22 cellular contexts compared by ENCODE assay signal in the genomic region with DNA sequence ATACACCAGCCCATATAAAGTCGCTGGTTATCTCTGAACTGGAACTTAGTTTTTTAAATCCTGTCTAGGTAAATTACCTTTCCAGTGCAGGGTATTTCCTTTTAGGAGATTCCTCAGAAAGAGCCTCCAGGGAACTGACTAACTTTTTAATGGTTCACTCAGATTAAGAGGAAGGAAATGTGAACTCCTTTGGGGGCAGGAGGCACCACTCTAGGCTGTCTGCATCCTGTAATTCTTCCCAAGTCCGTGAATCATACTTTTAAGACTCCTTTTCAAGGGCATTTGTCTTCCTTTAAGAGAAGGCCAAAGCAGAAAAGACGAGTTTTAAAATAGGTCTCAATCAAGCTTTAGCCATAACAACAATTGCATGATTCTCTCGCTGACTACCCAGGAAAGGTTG.
DNase-seq lines count a peak whose midpoint lies in the region; ATAC-seq lines count a peak whose summit lies in the region.
"Had no signal": no experiment of that assay in that cellular context is flagged by ENCODE, and none has a peak within 500 bp of the region (broad histone marks: within the 10 kb centered on the region; RNA-seq: fewer than 3 reads in every experiment).

No MANE protein-coding gene starts in this region.

- H3K27ac ChIP-seq in substantia nigra (ENCODE audit: low read depth, low read length, poor library complexity, severe bottlenecking) = no peak overlapping the region
- H3K27ac ChIP-seq: ascending aorta, hepatocyte, pancreas, PC-9, SK-N-MC, stomach had no signal

- H3K36me3 ChIP-seq in adipocyte (ENCODE audit: control insufficient read depth, insufficient read depth, low read length, severe bottlenecking) = no peaks in the 10 kb centered on the region
- H3K36me3 ChIP-seq: ascending aorta, pancreas, stomach had no signal

- intact Hi-C loops in sciatic nerve (cut with DNase I) = no loop called here

- ATAC-seq in sciatic nerve = peak; percentile 54
- ATAC-seq: mucosa of descending colon had no signal

- H3K9me3 ChIP-seq in adipocyte (ENCODE audit: control insufficient read depth, low read length) = no peaks in the 10 kb centered on the region
- H3K9me3 ChIP-seq: ascending aorta, mucosa of descending colon, pancreas, stomach had no signal

- peaks cover 20% of the 10 kb centered on the region for H3K4me1 ChIP-seq in adipocyte (ENCODE audit: control insufficient read depth, insufficient read depth, low read length)
- H3K4me1 ChIP-seq: pancreas had no signal

- H3K4me3 ChIP-seq in adipocyte (ENCODE audit: low read length) = peak overlapping the region; percentile 23
- H3K4me3 ChIP-seq: ascending aorta, hepatocyte, mucosa of descending colon, pancreas, PC-9, SK-N-MC, stomach had no signal

- H3K27me3 ChIP-seq in adipocyte (replicated peaks; ENCODE audit: control insufficient read depth, insufficient read depth, low read length) = no peaks in the 10 kb centered on the region
- H3K27me3 ChIP-seq: ascending aorta, hepatocyte, pancreas, stomach had no signal

- peak overlapping the region; percentile 35 for H3K9ac ChIP-seq in adipocyte (ENCODE audit: low read length)

- peak; percentile 46 for DNase-seq in EH (ENCODE audit: low read depth)
- peak; percentile 29 for DNase-seq in adipocyte (ENCODE audit: low read depth)
- peak; percentile 50 for DNase-seq in glomerular endothelial cell (ENCODE audit: extremely low read depth, low read depth, low spot score)
- DNase-seq in sciatic nerve (ENCODE audit: low spot score) = no peak
- DNase-seq in stimulated activated CD8-positive, alpha-beta memory T cell treated with anti-CD3 and anti-CD28 coated beads, Interleukin-4, amount 100 ng/mL, for 48 hours = no peak
- no peak for DNase-seq in substantia nigra (lab: John Stamatoyannopoulos, UW)
- DNase-seq in NCI-H748 (lab: John Stamatoyannopoulos, UW; ENCODE audit: unreplicated experiment) = no peak
- no peak for DNase-seq in MV-4-11 (lab: John Stamatoyannopoulos, UW)
- DNase-seq: activated CD4-positive, CD25-positive, alpha-beta regulatory T cell treated with anti-CD3 and anti-CD28 coated beads, Interleukin-2, amount 50 U/mL, for 72 hours; activated naive CD4-positive, alpha-beta T cell; GF-D8; H9; mucosa of descending colon; NCI-H2029; NCI-H524 treated with DMSO at 0.1 percent for 48 hours; pancreas; PC-9; stomach; T1000 had no signal

Comparison
In these comparisons a context has a peak if more than half of its experiments do, and no peak if none do; other contexts are left out.
1. DNase-seq: peak in EH (single experiment), adipocyte (single experiment) and glomerular endothelial cell (single experiment); none in sciatic nerve (single experiment), stimulated activated CD8-positive, alpha-beta memory T cell treated with anti-CD3 and anti-CD28 coated beads, Interleukin-4, amount 100 ng/mL, for 48 hours (single experiment), substantia nigra (0 of 49), NCI-H748 (single experiment) and MV-4-11 (single experiment).